ENCODE assay signal across 19 cellular contexts in the genomic region with DNA sequence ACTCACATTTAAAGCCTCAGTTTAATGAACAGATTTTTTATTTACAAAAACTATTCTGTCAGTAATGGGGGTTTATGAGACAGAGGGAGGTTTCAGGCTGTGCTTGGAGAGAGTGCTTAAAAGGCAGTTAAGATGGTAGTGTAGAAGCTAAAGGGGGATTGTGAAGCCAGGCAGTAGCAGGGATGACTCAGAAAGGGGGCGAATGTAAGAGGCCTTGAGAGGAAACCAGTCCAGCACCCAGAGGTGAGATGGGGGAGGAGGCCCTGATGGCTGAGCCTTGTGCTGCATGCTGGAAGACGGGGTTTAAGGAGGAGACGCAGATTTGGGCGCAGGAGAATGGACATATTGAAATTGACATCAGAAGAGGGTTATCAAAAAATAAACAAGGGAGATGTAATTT. TPM values are rescaled to one million over a fixed set of nuclear protein-coding genes. Genes with fewer than 3 reads are reported as not detected.
DNase-seq lines count a peak whose midpoint lies in the region; ATAC-seq and TF ChIP-seq lines count a peak whose summit lies in the region.
"Had no signal": no experiment of that assay in that cellular context is flagged by ENCODE, and none has a peak within 500 bp of the region (broad histone marks: within the 10 kb centered on the region; RNA-seq: fewer than 3 reads in every experiment).

No MANE protein-coding gene starts in this region.

- H3K9ac ChIP-seq in iPS-20b (ENCODE audit: low read depth, low read length), result peak overlapping the region; percentile 56; the same call in 1 of the 2 replicates

- peak; percentile 50 to 56 for ATAC-seq in activated naive CD4-positive, alpha-beta T cell treated with anti-CD3 and anti-CD28 coated beads, Interleukin-2, amount 50 U/mL, for 72 hours
- peak; percentile 38 for ATAC-seq in activated CD8-positive, alpha-beta T cell treated with anti-CD3 and anti-CD28 coated beads, Interleukin-2, amount 10 ng/mL, durations not matched to agents 7 days and 5 days
- ATAC-seq in stimulated activated naive CD8-positive, alpha-beta T cell treated with anti-CD3 and anti-CD28 coated beads, Interleukin-15, amount 100 ng/mL, for 72 hours, result peak; percentile 84
- no peak for ATAC-seq in GM18909 (IDR thresholded peaks at IDR 0.05; ENCODE audit: poor library complexity, unreplicated experiment)
- ATAC-seq: pancreas had no signal

- peaks cover 20% of the 10 kb centered on the region for H3K4me1 ChIP-seq in iPS-20b (ENCODE audit: insufficient read depth, low read length)
- H3K4me1 ChIP-seq: pancreas had no signal

- no peak overlapping the region for H3K27ac ChIP-seq in iPS-20b (ENCODE audit: low read length)
- H3K27ac ChIP-seq: pancreas, SJCRH30 had no signal

- H3K27me3 ChIP-seq in iPS-20b (ENCODE audit: insufficient read depth, low read length), result no peaks in the 10 kb centered on the region
- H3K27me3 ChIP-seq: pancreas, SJCRH30 had no signal

- intact Hi-C loops in MCF 10A (cut with micrococcal nuclease), result loop anchor here (2.0 kb wide), 1 partner anchor 119 kb away; no protein-coding TSS in a partner anchor

- no peak overlapping the region for H3K4me3 ChIP-seq in iPS-20b (ENCODE audit: low read length)
- H3K4me3 ChIP-seq: pancreas, SJCRH30 had no signal

- H3K9me3 ChIP-seq in iPS-20b (ENCODE audit: insufficient read depth, low read depth, low read length), result no peaks in the 10 kb centered on the region
- H3K9me3 ChIP-seq: pancreas, SJCRH30 had no signal

- peak overlapping the region in 1 of 2 donors; percentile 12 for H3K27ac Mint-ChIP-seq in activated naive CD4-positive, alpha-beta T cell treated with anti-CD3 and anti-CD28 coated beads, Interleukin-2, amount 50 U/mL, for 72 hours
- no peak overlapping the region for H3K27ac Mint-ChIP-seq in activated CD8-positive, alpha-beta T cell treated with anti-CD3 and anti-CD28 coated beads, Interleukin-2, amount 10 ng/mL, durations not matched to agents 7 days and 5 days
- peak overlapping the region in 1 of 2 donors; percentile 74 for H3K27ac Mint-ChIP-seq in stimulated activated naive CD8-positive, alpha-beta T cell treated with anti-CD3 and anti-CD28 coated beads, Interleukin-15, amount 100 ng/mL, for 72 hours
- H3K27ac Mint-ChIP-seq in MCF 10A (ENCODE audit: low read depth, unreplicated experiment), result no peak overlapping the region
- H3K27ac Mint-ChIP-seq: activated T-helper 1 cell treated with anti-CD3 and anti-CD28 coated beads, Interleukin-12 subunit alpha, Interleukin-12 subunit beta, Interleukin-2, Interleukin-4 antibody, amounts not matched to agents 30 ng/mL and 10 ng/mL and 1 ng/mL, durations not matched to agents 14 hours and 24 hours and 36 hours had no signal

- no peak for DNase-seq in activated naive CD4-positive, alpha-beta T cell treated with anti-CD3 and anti-CD28 coated beads, Interleukin-2, amount 50 U/mL, for 72 hours (ENCODE audit: low spot score in 2 of 2)
- DNase-seq in activated naive CD4-positive, alpha-beta T cell treated with anti-CD3 and anti-CD28 coated beads, Interleukin-2, amount 50 U/mL, for 16 hours, result no peak
- no peak for DNase-seq in activated CD8-positive, alpha-beta T cell treated with anti-CD3 and anti-CD28 coated beads, Interleukin-2, amount 10 ng/mL, durations not matched to agents 7 days and 5 days
- peak in 1 of 2 donors; percentile 45 for DNase-seq in stimulated activated naive CD8-positive, alpha-beta T cell treated with anti-CD3 and anti-CD28 coated beads, Interleukin-15, amount 100 ng/mL, for 72 hours
- DNase-seq in stimulated activated CD4-positive, alpha-beta T cell treated with anti-CD3 and anti-CD28 coated beads, Interleukin-1b, Interleukin-23, amount 100 ng/mL, for 48 hours, result no peak
- DNase-seq in MCF 10A (ENCODE audit: unreplicated experiment), result no peak
- DNase-seq: central memory CD4-positive, alpha-beta T cell; DND-41; H7; hippocampal formation; mammary epithelial cell; NCI-H146; NCI-H774; pancreas; SJCRH30; stimulated activated naive CD4-positive, alpha-beta T cell treated with Interleukin-2 at 50 U/mL for 16 hours had no signal

- no peak overlapping the region for H3K4me3 Mint-ChIP-seq in activated CD8-positive, alpha-beta T cell treated with anti-CD3 and anti-CD28 coated beads, Interleukin-2, amount 10 ng/mL, durations not matched to agents 7 days and 5 days
- peak overlapping the region; percentile 5 to 28 for H3K4me3 Mint-ChIP-seq in stimulated activated naive CD8-positive, alpha-beta T cell treated with anti-CD3 and anti-CD28 coated beads, Interleukin-15, amount 100 ng/mL, for 72 hours
- H3K4me3 Mint-ChIP-seq in MCF 10A (ENCODE audit: unreplicated experiment), result no peak overlapping the region
- H3K4me3 Mint-ChIP-seq: activated T-helper 1 cell treated with anti-CD3 and anti-CD28 coated beads, Interleukin-12 subunit alpha, Interleukin-12 subunit beta, Interleukin-2, Interleukin-4 antibody, amounts not matched to agents 30 ng/mL and 10 ng/mL and 1 ng/mL, durations not matched to agents 14 hours and 24 hours and 36 hours had no signal

- H3K4me1 Mint-ChIP-seq in activated CD8-positive, alpha-beta T cell treated with anti-CD3 and anti-CD28 coated beads, Interleukin-2, amount 10 ng/mL, durations not matched to agents 7 days and 5 days (ENCODE audit: low read depth), result peaks cover 46% of the 10 kb centered on the region
- H3K4me1 Mint-ChIP-seq in stimulated activated naive CD8-positive, alpha-beta T cell treated with anti-CD3 and anti-CD28 coated beads, Interleukin-15, amount 100 ng/mL, for 72 hours, result peaks cover 52% of the 10 kb centered on the region
- H3K4me1 Mint-ChIP-seq in MCF 10A (ENCODE audit: insufficient read depth, unreplicated experiment), result no peaks in the 10 kb centered on the region

- peaks cover 0 to 9% of the 10 kb centered on the region in 2 donors for H3K36me3 Mint-ChIP-seq in activated naive CD4-positive, alpha-beta T cell treated with anti-CD3 and anti-CD28 coated beads, Interleukin-2, amount 50 U/mL, for 72 hours
- H3K36me3 Mint-ChIP-seq in activated CD8-positive, alpha-beta T cell treated with anti-CD3 and anti-CD28 coated beads, Interleukin-2, amount 10 ng/mL, durations not matched to agents 7 days and 5 days (ENCODE audit: low read depth), result no peaks in the 10 kb centered on the region
- H3K36me3 Mint-ChIP-seq in MCF 10A (ENCODE audit: insufficient read depth, unreplicated experiment), result no peaks in the 10 kb centered on the region

- CTCF ChIA-PET in activated CD8-positive, alpha-beta T cell treated with anti-CD3 and anti-CD28 coated beads, Interleukin-2, amount 10 ng/mL, durations not matched to agents 7 days and 5 days (lab: Charles Lee), result interaction anchor here (0.9 to 1.5 kb wide), 3 partner anchors 21 to 63 kb away, joined by 3 to 13 read pairs (median 3); no protein-coding TSS in a partner anchor
- CTCF ChIA-PET in MCF 10A (lab: Yijun Ruan, JAX), result interaction anchor here (0.6 kb wide), 1 partner anchor 1096 kb away, joined by 3 read pairs; no protein-coding TSS in a partner anchor

- POLR2A ChIA-PET in activated CD8-positive, alpha-beta T cell treated with anti-CD3 and anti-CD28 coated beads, Interleukin-2, amount 10 ng/mL, durations not matched to agents 7 days and 5 days (lab: Charles Lee), result no interaction called here
- POLR2A ChIA-PET in MCF 10A (lab: Yijun Ruan, JAX), result no interaction called here

- BruUV-seq in MCF 10A (replicated peaks; lab: Mats Ljungman, UMichigan), result no TSS peak

- no peaks in the 10 kb centered on the region for H3K27me3 Mint-ChIP-seq in activated CD8-positive, alpha-beta T cell treated with anti-CD3 and anti-CD28 coated beads, Interleukin-2, amount 10 ng/mL, durations not matched to agents 7 days and 5 days (ENCODE audit: low read depth)
- no peaks in the 10 kb centered on the region for H3K27me3 Mint-ChIP-seq in stimulated activated naive CD8-positive, alpha-beta T cell treated with anti-CD3 and anti-CD28 coated beads, Interleukin-15, amount 100 ng/mL, for 72 hours
- no peaks in the 10 kb centered on the region for H3K27me3 Mint-ChIP-seq in MCF 10A (ENCODE audit: insufficient read depth, unreplicated experiment)

- no peaks in the 10 kb centered on the region for H3K36me3 ChIP-seq in iPS-20b (ENCODE audit: insufficient read depth, low read depth, low read length)
- H3K36me3 ChIP-seq: pancreas, SJCRH30 had no signal

- peaks cover 0 to 9% of the 10 kb centered on the region in 2 donors for H3K9me3 Mint-ChIP-seq in activated naive CD4-positive, alpha-beta T cell treated with anti-CD3 and anti-CD28 coated beads, Interleukin-2, amount 50 U/mL, for 72 hours
- no peaks in the 10 kb centered on the region for H3K9me3 Mint-ChIP-seq in activated CD8-positive, alpha-beta T cell treated with anti-CD3 and anti-CD28 coated beads, Interleukin-2, amount 10 ng/mL, durations not matched to agents 7 days and 5 days (ENCODE audit: insufficient read depth)
- peaks cover 0 to 8% of the 10 kb centered on the region in 2 donors for H3K9me3 Mint-ChIP-seq in stimulated activated naive CD8-positive, alpha-beta T cell treated with anti-CD3 and anti-CD28 coated beads, Interleukin-15, amount 100 ng/mL, for 72 hours
- H3K9me3 Mint-ChIP-seq in MCF 10A (ENCODE audit: unreplicated experiment), result peaks cover 12% of the 10 kb centered on the region
- H3K9me3 Mint-ChIP-seq: activated T-helper 1 cell treated with anti-CD3 and anti-CD28 coated beads, Interleukin-12 subunit alpha, Interleukin-12 subunit beta, Interleukin-2, Interleukin-4 antibody, amounts not matched to agents 30 ng/mL and 10 ng/mL and 1 ng/mL, durations not matched to agents 14 hours and 24 hours and 36 hours had no signal

- no peak for TF ChIP-seq CTCF in MCF 10A (IDR thresholded peaks at IDR 0.05; ENCODE audit: unreplicated experiment)

RNA-seq across cellular contexts. Expression of a gene that starts 6.6 kb away (rescaled TPM):
- total RNA-seq in activated naive CD4-positive, alpha-beta T cell treated with anti-CD3 and anti-CD28 coated beads, Interleukin-2, amount 50 U/mL, for 72 hours, result 100 to 1,000 TPM in 1 of 2 donors, 10 to 100 TPM in 1; 51.3 to 102 TPM
- total RNA-seq in activated CD8-positive, alpha-beta T cell treated with anti-CD3 and anti-CD28 coated beads, Interleukin-2, amount 10 ng/mL, durations not matched to agents 7 days and 5 days, result 10 to 100 TPM; 36.9 to 38.1 TPM
- total RNA-seq in MCF 10A (2022), result not detected in 2 replicates

Comparison
In these comparisons a context has a peak if more than half of its experiments do, and no peak if none do; other contexts are left out.
1. H3K4me3 Mint-ChIP-seq: peak in stimulated activated naive CD8-positive, alpha-beta T cell treated with anti-CD3 and anti-CD28 coated beads, Interleukin-15, amount 100 ng/mL, for 72 hours (2 of 2); none in activated CD8-positive, alpha-beta T cell treated with anti-CD3 and anti-CD28 coated beads, Interleukin-2, amount 10 ng/mL, durations not matched to agents 7 days and 5 days (single experiment) and MCF 10A (single experiment).
2. RNA of a gene that starts 6.6 kb away (total RNA-seq): 51.3 to 102 TPM in activated naive CD4-positive, alpha-beta T cell treated with anti-CD3 and anti-CD28 coated beads, Interleukin-2, amount 50 U/mL, for 72 hours and 36.9 to 38.1 TPM in activated CD8-positive, alpha-beta T cell treated with anti-CD3 and anti-CD28 coated beads, Interleukin-2, amount 10 ng/mL, durations not matched to agents 7 days and 5 days; not detected in MCF 10A; every median in the first group is over 10 times any median in the second.